In the genomic region with DNA sequence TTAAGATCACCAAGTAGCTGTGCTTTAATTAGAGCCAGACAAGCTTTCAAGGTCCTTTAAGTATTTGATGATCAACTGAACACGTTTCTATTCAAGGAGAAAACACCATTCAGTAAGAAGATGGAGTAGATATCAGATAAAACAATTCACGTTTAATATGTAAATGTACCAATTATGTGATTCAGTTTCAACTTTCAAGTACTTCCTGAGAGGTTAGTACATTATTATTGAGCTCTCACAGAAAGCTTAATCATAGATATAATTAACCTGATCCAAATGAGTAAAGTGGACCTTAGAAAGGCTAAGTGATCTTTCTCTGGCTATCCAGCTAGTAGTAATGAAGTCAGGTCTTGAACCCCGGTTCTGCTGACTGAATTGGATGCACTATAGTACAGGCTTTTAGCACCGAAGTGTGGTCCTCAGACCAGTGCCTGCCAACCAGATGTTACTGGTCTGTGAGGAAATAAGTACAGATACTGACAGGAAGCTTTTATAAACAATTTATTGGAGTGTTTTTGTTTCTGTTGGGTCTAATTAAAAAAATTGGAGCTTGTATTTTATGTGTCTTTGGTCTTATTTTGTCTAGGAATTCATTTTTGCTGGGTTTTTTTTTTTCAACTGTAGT, we compare ENCODE assay signal across 1 cellular context.
TF ChIP-seq lines count a peak whose summit lies in the region.

No MANE protein-coding gene starts in this region.

TF ChIP-seq in WTC11, 78 proteins besides CTCF, POLR2A, EP300 and RAD21 (continued from another document):
- TF ChIP-seq, protein P1, sequence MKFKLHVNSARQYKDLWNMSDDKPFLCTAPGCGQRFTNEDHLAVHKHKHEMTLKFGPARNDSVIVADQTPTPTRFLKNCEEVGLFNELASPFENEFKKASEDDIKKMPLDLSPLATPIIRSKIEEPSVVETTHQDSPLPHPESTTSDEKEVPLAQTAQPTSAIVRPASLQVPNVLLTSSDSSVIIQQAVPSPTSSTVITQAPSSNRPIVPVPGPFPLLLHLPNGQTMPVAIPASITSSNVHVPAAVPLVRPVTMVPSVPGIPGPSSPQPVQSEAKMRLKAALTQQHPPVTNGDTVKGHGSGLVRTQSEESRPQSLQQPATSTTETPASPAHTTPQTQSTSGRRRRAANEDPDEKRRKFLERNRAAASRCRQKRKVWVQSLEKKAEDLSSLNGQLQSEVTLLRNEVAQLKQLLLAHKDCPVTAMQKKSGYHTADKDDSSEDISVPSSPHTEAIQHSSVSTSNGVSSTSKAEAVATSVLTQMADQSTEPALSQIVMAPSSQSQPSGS (CRISPR knock-in tag; IDR thresholded peaks at IDR 0.05; ENCODE audit: borderline replicate concordance, low read depth): no peak
- TF ChIP-seq RELA (CRISPR knock-in tag; IDR thresholded peaks at IDR 0.05; ENCODE audit: borderline replicate concordance) (no peak), HMGA2 (CRISPR knock-in tag; IDR thresholded peaks at IDR 0.05) (no peak), PRRX2 (CRISPR knock-in tag; IDR thresholded peaks at IDR 0.05) (no peak)
